In genomic region chr2:121736140-121736461, GRCh38 we compare ENCODE assay signal across 8 cellular contexts. TPM values are rescaled to one million over a fixed set of nuclear protein-coding genes. Genes with fewer than 3 reads are reported as not detected.
DNase-seq lines count a peak whose midpoint lies in the region; ATAC-seq lines count a peak whose summit lies in the region.

No MANE protein-coding gene starts in this region.

- no peaks in the 10 kb centered on the region for H3K9me3 Mint-ChIP-seq in T-helper 1 cell treated with Interleukin-12 subunit alpha and Interleukin-12 subunit beta and Interleukin-4 antibody, amounts not matched to agents 30 μg/mL and 1 μg/mL, for 36 hours
- no peaks in the 10 kb centered on the region for H3K9me3 Mint-ChIP-seq in activated CD8-positive, alpha-beta T cell treated with anti-CD3 and anti-CD28 coated beads, Interleukin-2, amount 10 ng/mL, durations not matched to agents 7 days and 5 days (ENCODE audit: insufficient read depth)

- H3K27me3 Mint-ChIP-seq in T-helper 1 cell treated with Interleukin-12 subunit alpha and Interleukin-12 subunit beta and Interleukin-4 antibody, amounts not matched to agents 30 μg/mL and 1 μg/mL, for 36 hours (ENCODE audit: low read depth): peaks cover 3% of the 10 kb centered on the region
- H3K27me3 Mint-ChIP-seq in activated CD8-positive, alpha-beta T cell treated with anti-CD3 and anti-CD28 coated beads, Interleukin-2, amount 10 ng/mL, durations not matched to agents 7 days and 5 days (ENCODE audit: low read depth): peaks cover 3% of the 10 kb centered on the region

- peak overlapping the region; percentile 91 for H3K27ac ChIP-seq in iPS-20b (ENCODE audit: low read length)

- no peaks in the 10 kb centered on the region for H3K27me3 ChIP-seq in iPS-20b (ENCODE audit: insufficient read depth, low read length)

- H3K4me1 Mint-ChIP-seq in T-helper 1 cell treated with Interleukin-12 subunit alpha and Interleukin-12 subunit beta and Interleukin-4 antibody, amounts not matched to agents 30 μg/mL and 1 μg/mL, for 36 hours (ENCODE audit: low read depth): peaks cover 29% of the 10 kb centered on the region
- H3K4me1 Mint-ChIP-seq in activated CD8-positive, alpha-beta T cell treated with anti-CD3 and anti-CD28 coated beads, Interleukin-2, amount 10 ng/mL, durations not matched to agents 7 days and 5 days (ENCODE audit: low read depth): peaks cover 51% of the 10 kb centered on the region

- H3K4me3 ChIP-seq in iPS-20b (ENCODE audit: low read length): peak overlapping the region; percentile 98

- DNase-seq in T-helper 1 cell: no peak
- DNase-seq in activated CD8-positive, alpha-beta T cell treated with anti-CD3 and anti-CD28 coated beads, Interleukin-2, amount 10 ng/mL, durations not matched to agents 7 days and 5 days: no peak
- DNase-seq in superior temporal gyrus (ENCODE audit: extremely low spot score): peak; percentile 54
- DNase-seq in SHP77 treated with DMSO at 0.1 percent for 48 hours (lab: John Stamatoyannopoulos, UW): no peak
- no peak for DNase-seq in DMS53 (lab: John Stamatoyannopoulos, UW)
- DNase-seq in 8988T: no peak

- no peaks in the 10 kb centered on the region for H3K4me1 ChIP-seq in iPS-20b (ENCODE audit: insufficient read depth, low read length)

- peak overlapping the region; percentile 97 for H3K9ac ChIP-seq in iPS-20b (ENCODE audit: low read depth, low read length)

- no peak for ATAC-seq in activated CD8-positive, alpha-beta T cell treated with anti-CD3 and anti-CD28 coated beads, Interleukin-2, amount 10 ng/mL, durations not matched to agents 7 days and 5 days

- POLR2A ChIA-PET in activated CD8-positive, alpha-beta T cell treated with anti-CD3 and anti-CD28 coated beads, Interleukin-2, amount 10 ng/mL, durations not matched to agents 7 days and 5 days (lab: Charles Lee): interaction anchor here (1.0 to 4.6 kb wide), 6 partner anchors 20 to 206 kb away, joined by 3 to 41 read pairs (median 22); partner anchors contain the start of genes CLASP1, RNU4ATAC and TSN

- CTCF ChIA-PET in activated CD8-positive, alpha-beta T cell treated with anti-CD3 and anti-CD28 coated beads, Interleukin-2, amount 10 ng/mL, durations not matched to agents 7 days and 5 days (lab: Charles Lee): interaction anchor here (0.8 to 2.3 kb wide), 8 partner anchors 11 to 206 kb away, joined by 3 to 10 read pairs (median 4); partner anchors contain the start of genes CLASP1, RNU4ATAC and TSN

- peak overlapping the region; percentile 95 for H3K27ac Mint-ChIP-seq in T-helper 1 cell treated with Interleukin-12 subunit alpha and Interleukin-12 subunit beta and Interleukin-4 antibody, amounts not matched to agents 30 μg/mL and 1 μg/mL, for 36 hours
- peak overlapping the region; percentile 97 for H3K27ac Mint-ChIP-seq in activated CD8-positive, alpha-beta T cell treated with anti-CD3 and anti-CD28 coated beads, Interleukin-2, amount 10 ng/mL, durations not matched to agents 7 days and 5 days

- peaks cover 26% of the 10 kb centered on the region for H3K36me3 Mint-ChIP-seq in T-helper 1 cell treated with Interleukin-12 subunit alpha and Interleukin-12 subunit beta and Interleukin-4 antibody, amounts not matched to agents 30 μg/mL and 1 μg/mL, for 36 hours (ENCODE audit: low read depth)
- peaks cover 34% of the 10 kb centered on the region for H3K36me3 Mint-ChIP-seq in activated CD8-positive, alpha-beta T cell treated with anti-CD3 and anti-CD28 coated beads, Interleukin-2, amount 10 ng/mL, durations not matched to agents 7 days and 5 days (ENCODE audit: low read depth)

- no peaks in the 10 kb centered on the region for H3K9me3 ChIP-seq in iPS-20b (ENCODE audit: insufficient read depth, low read depth, low read length)

- peaks cover 41% of the 10 kb centered on the region for H3K36me3 ChIP-seq in iPS-20b (ENCODE audit: insufficient read depth, low read depth, low read length)

- H3K4me3 Mint-ChIP-seq in T-helper 1 cell treated with Interleukin-12 subunit alpha and Interleukin-12 subunit beta and Interleukin-4 antibody, amounts not matched to agents 30 μg/mL and 1 μg/mL, for 36 hours: peak overlapping the region; percentile 89
- H3K4me3 Mint-ChIP-seq in activated CD8-positive, alpha-beta T cell treated with anti-CD3 and anti-CD28 coated beads, Interleukin-2, amount 10 ng/mL, durations not matched to agents 7 days and 5 days: peak overlapping the region; percentile 98

RNA-seq across cellular contexts. Expression of gene NIFK, which starts 0.6 kb away (rescaled TPM):
- total RNA-seq in activated CD8-positive, alpha-beta T cell treated with anti-CD3 and anti-CD28 coated beads, Interleukin-2, amount 10 ng/mL, durations not matched to agents 7 days and 5 days: 10 to 100 TPM; 79.8 to 80.1 TPM

RNA-seq across cellular contexts. Expression of gene TSN, which starts 19.4 kb away (rescaled TPM):
- total RNA-seq in activated CD8-positive, alpha-beta T cell treated with anti-CD3 and anti-CD28 coated beads, Interleukin-2, amount 10 ng/mL, durations not matched to agents 7 days and 5 days: 10 to 100 TPM; 55.4 to 57.9 TPM
